17 cellular contexts compared by ENCODE assay signal in genomic region chr9:68555416-68555815, GRCh38. TPM values are rescaled to one million over a fixed set of nuclear protein-coding genes. Genes with fewer than 3 reads are reported as not detected.
DNase-seq lines count a peak whose midpoint lies in the region; TF ChIP-seq lines count a peak whose summit lies in the region.
"Had no signal": no experiment of that assay in that cellular context is flagged by ENCODE, and none has a peak within 500 bp of the region (broad histone marks: within the 10 kb centered on the region; RNA-seq: fewer than 3 reads in every experiment).

No MANE protein-coding gene starts in this region.

- H3K4me3 ChIP-seq in endodermal cell (ENCODE audit: low read length) (no peak overlapping the region), neuronal stem cell (ENCODE audit: low read length in 2 of 2) (no peak overlapping the region), brain microvascular endothelial cell (ENCODE audit: low read depth, low read length) (no peak overlapping the region)
- H3K4me3 ChIP-seq: HAP-1 had no signal

- no peak overlapping the region for H2BK15ac ChIP-seq in neuronal stem cell (ENCODE audit: low read length)

- H3K36me3 ChIP-seq in endodermal cell (ENCODE audit: control insufficient read depth, insufficient read depth, low read length) (no peaks in the 10 kb centered on the region), neuronal stem cell (replicated peaks in 1 of 2; ENCODE audit: control insufficient read depth in 2 of 2, insufficient read depth in 2 of 2, low read length in 2 of 2) (no peaks in the 10 kb centered on the region), brain microvascular endothelial cell (replicated peaks) (no peaks in the 10 kb centered on the region)
- H3K36me3 ChIP-seq: HAP-1 had no signal

- H3K4me3 Mint-ChIP-seq in endodermal cell (no peak overlapping the region), chondrocyte (ENCODE audit: unreplicated experiment) (no peak overlapping the region)
- H3K4me3 Mint-ChIP-seq: CD8-positive, alpha-beta T cell had no signal

- no peak overlapping the region for H3K27ac Mint-ChIP-seq in endodermal cell
- H3K27ac Mint-ChIP-seq in chondrocyte (ENCODE audit: unreplicated experiment), result no peak overlapping the region
- H3K27ac Mint-ChIP-seq: CD8-positive, alpha-beta T cell had no signal

- no peak overlapping the region for H2BK120ac ChIP-seq in neuronal stem cell (ENCODE audit: low read depth, low read length)

- H2BK12ac ChIP-seq in neuronal stem cell (ENCODE audit: low read length), result no peak overlapping the region

- peaks cover 2% of the 10 kb centered on the region for H3K4me1 Mint-ChIP-seq in endodermal cell
- no peaks in the 10 kb centered on the region for H3K4me1 Mint-ChIP-seq in chondrocyte (ENCODE audit: low read depth)

- no peak overlapping the region for H3K14ac ChIP-seq in neuronal stem cell (ENCODE audit: low read length)

- H3K9me3 Mint-ChIP-seq in endodermal cell, result no peaks in the 10 kb centered on the region
- peaks cover 2% of the 10 kb centered on the region for H3K9me3 Mint-ChIP-seq in chondrocyte (ENCODE audit: low read depth)
- H3K9me3 Mint-ChIP-seq: CD8-positive, alpha-beta T cell had no signal

- no peak overlapping the region for H3K9ac ChIP-seq in endodermal cell (ENCODE audit: extremely low read depth, low read length, poor library complexity, severe bottlenecking)
- H3K9ac ChIP-seq in neuronal stem cell (ENCODE audit: low read depth, low read length, poor library complexity), result no peak overlapping the region

- peak overlapping the region; percentile 44 for H2AFZ ChIP-seq in neuronal stem cell (ENCODE audit: low read length)

- peak overlapping the region; percentile 39 for H2BK5ac ChIP-seq in neuronal stem cell (ENCODE audit: low read length)

- H3K27me3 Mint-ChIP-seq in endodermal cell (ENCODE audit: insufficient read depth) (peaks cover 60% of the 10 kb centered on the region), chondrocyte (ENCODE audit: low read depth) (no peaks in the 10 kb centered on the region)

- H3K27me3 ChIP-seq in endodermal cell (ENCODE audit: control insufficient read depth, insufficient read depth, low read length, poor library complexity, severe bottlenecking), result peaks cover 21% of the 10 kb centered on the region
- no peaks in the 10 kb centered on the region for H3K27me3 ChIP-seq in neuronal stem cell (ENCODE audit: control insufficient read depth in 3 of 3, insufficient read depth in 3 of 3, low read depth in 1 of 3, low read length in 3 of 3)
- H3K27me3 ChIP-seq in brain microvascular endothelial cell (replicated peaks), result no peaks in the 10 kb centered on the region

- H4K91ac ChIP-seq in neuronal stem cell (ENCODE audit: low read depth, low read length, poor library complexity), result no peak overlapping the region

- no peaks in the 10 kb centered on the region for H3K4me1 ChIP-seq in endodermal cell (ENCODE audit: control insufficient read depth, insufficient read depth, low read length)
- H3K4me1 ChIP-seq in neuronal stem cell (ENCODE audit: control insufficient read depth in 2 of 2, insufficient read depth in 1 of 2, low read depth in 1 of 2, low read length in 2 of 2), result peaks cover 13 to 25% of the 10 kb centered on the region in 2 donors
- H3K4me1 ChIP-seq: HAP-1 had no signal

- peak overlapping the region; percentile 31 for H4K8ac ChIP-seq in neuronal stem cell (ENCODE audit: low read depth, low read length)

- H3K9me3 ChIP-seq in endodermal cell (ENCODE audit: control insufficient read depth, low read length), result no peaks in the 10 kb centered on the region
- H3K9me3 ChIP-seq in neuronal stem cell (replicated peaks in 1 of 2; ENCODE audit: control insufficient read depth in 2 of 2, insufficient read depth in 1 of 2, low read depth in 1 of 2, low read length in 2 of 2), result no peaks in the 10 kb centered on the region
- H3K9me3 ChIP-seq: HAP-1 had no signal

- H3K18ac ChIP-seq in neuronal stem cell (ENCODE audit: low read length), result peak overlapping the region; percentile 82

- H3K27ac ChIP-seq in endodermal cell (ENCODE audit: low read depth, low read length) (peak overlapping the region; percentile 45), neuronal stem cell (replicated peaks; ENCODE audit: low read length) (peak overlapping the region; percentile 72), brain microvascular endothelial cell (no peak overlapping the region)
- H3K27ac ChIP-seq: C4-2B had no signal

- no peak overlapping the region for H3K23ac ChIP-seq in neuronal stem cell (ENCODE audit: low read depth, low read length, poor library complexity)

- H3K79me1 ChIP-seq in neuronal stem cell (ENCODE audit: low read depth, low read length), result no peaks in the 10 kb centered on the region

- no peak overlapping the region for H3K4me2 ChIP-seq in neuronal stem cell (ENCODE audit: insufficient read depth, low read length, poor library complexity, severe bottlenecking)

- H3K4ac ChIP-seq in neuronal stem cell (ENCODE audit: low read length), result no peak overlapping the region

- H3K36me3 Mint-ChIP-seq in endodermal cell (ENCODE audit: low read depth) (no peaks in the 10 kb centered on the region), chondrocyte (ENCODE audit: low read depth) (no peaks in the 10 kb centered on the region)
- H3K36me3 Mint-ChIP-seq: CD8-positive, alpha-beta T cell had no signal

- DNase-seq in SK-MEL-5 (ENCODE audit: low read depth, low spot score), result peak; percentile 14
- DNase-seq in endodermal cell, result no peak
- DNase-seq in neuronal stem cell (ENCODE audit: low spot score), result peak; percentile 15
- no peak for DNase-seq in activated naive CD4-positive, alpha-beta T cell (lab: John Stamatoyannopoulos, UW)
- DNase-seq in Ammon's horn (ENCODE audit: low spot score), result no peak
- DNase-seq in chondrocyte (ENCODE audit: low spot score), result no peak
- DNase-seq in brain microvascular endothelial cell, result no peak
- DNase-seq: ACHN; Calu3; CD8-positive, alpha-beta T cell; DMS79 treated with DMSO at 0.1 percent for 48 hours; GF-D8 had no signal

- in situ Hi-C loops in SK-MEL-5 (cut with HindIII; ENCODE audit: low pct_unique_long_range_greater_than_20kb, low sequenced_read_pairs), result no loop called here
- in situ Hi-C loops in brain microvascular endothelial cell (cut with HindIII; ENCODE audit: low pct_ligation_motif_present, low sequenced_read_pairs), result no loop called here

- TF ChIP-seq CTCF in endodermal cell (conservative IDR thresholded peaks at IDR 0.05) (no peak), chondrocyte (IDR thresholded peaks at IDR 0.05) (no peak), brain microvascular endothelial cell (IDR thresholded peaks at IDR 0.05; ENCODE audit: low read depth, low read length, missing control alignments) (no peak)

- no peak overlapping the region for H2AK5ac ChIP-seq in neuronal stem cell (ENCODE audit: low read depth, low read length)

RNA-seq across cellular contexts. Expression of gene TMEM252, which starts 14.7 kb away (rescaled TPM):
- total RNA-seq in SK-MEL-5 (2014; rRNA removed; shearing (Covaris generic)), result not detected in 2 replicates
- polyA plus RNA-seq in SK-MEL-5 (2015; cell fraction: cytosol; rRNA removed), result not detected in 2 replicates
- not detected in 2 replicates for polyA plus RNA-seq in SK-MEL-5 (2015; cell fraction: nucleus; rRNA removed)
- not detected for total RNA-seq in endodermal cell
- not detected for polyA plus RNA-seq in endodermal cell (2013, experiment 1 of 2)
- not detected for polyA plus RNA-seq in endodermal cell (2013, experiment 2 of 2)
- not detected for polyA plus RNA-seq in neuronal stem cell (2013, experiment 1 of 2)
- polyA plus RNA-seq in neuronal stem cell (2013, experiment 2 of 2), result not detected
- not detected in 3 replicates for total RNA-seq in chondrocyte
- total RNA-seq: Calu3; CD8-positive, alpha-beta T cell; H4; HepG2 had no signal
- polyA plus RNA-seq: BJ, HepG2 had no signal

Comparison
In these comparisons a context has a peak if more than half of its experiments do, and no peak if none do; other contexts are left out.
1. DNase-seq: peak in SK-MEL-5 (single experiment) and neuronal stem cell (single experiment); none in endodermal cell (single experiment), activated naive CD4-positive, alpha-beta T cell (0 of 4), Ammon's horn (single experiment), chondrocyte (single experiment) and brain microvascular endothelial cell (single experiment).